10 cellular contexts compared by ENCODE assay signal in genomic region chr3:133444071-133444774, GRCh38. TPM values are rescaled to one million over a fixed set of nuclear protein-coding genes. Genes with fewer than 3 reads are reported as not detected.
A peak's percentile ranks its signal among the peaks of the same experiment; 100 is the strongest.
DNase-seq lines count a peak whose midpoint lies in the region; ATAC-seq and TF ChIP-seq lines count a peak whose summit lies in the region.
"Had no signal": no experiment of that assay in that cellular context is flagged by ENCODE, and none has a peak within 500 bp of the region (broad histone marks: within the 10 kb centered on the region; RNA-seq: fewer than 3 reads in every experiment).

No MANE protein-coding gene starts in this region.

- DNase-seq in Karpas-422: peak; percentile 82
- peak; percentile 46 to 71 for DNase-seq in SHP77 (lab: John Stamatoyannopoulos, UW)
- DNase-seq in left lung: no peak
- DNase-seq in GM19240 (ENCODE audit: insufficient read length, low spot score): no peak
- DNase-seq: heart right ventricle had no signal

- H3K4me2 ChIP-seq in DOHH2 (ENCODE audit: low read length) (peak overlapping the region; percentile 31), Karpas-422 (ENCODE audit: low read depth, low read length, poor library complexity, severe bottlenecking) (peak overlapping the region; percentile 62)

- intact Hi-C loops in left lung (cut with DNase I): no loop called here

- H3K36me3 ChIP-seq in DOHH2 (ENCODE audit: control insufficient read depth, low read length): peaks cover 13% of the 10 kb centered on the region
- no peaks in the 10 kb centered on the region for H3K36me3 ChIP-seq in Karpas-422 (ENCODE audit: insufficient read depth, low read length)
- H3K36me3 ChIP-seq in left lung: no peaks in the 10 kb centered on the region
- H3K36me3 ChIP-seq: heart right ventricle, SJCRH30 had no signal

- peak overlapping the region; percentile 67 for H3K9ac ChIP-seq in Karpas-422 (ENCODE audit: low read length)

- peaks cover 10% of the 10 kb centered on the region for H3K79me2 ChIP-seq in DOHH2 (ENCODE audit: control insufficient read depth, low read length)
- no peaks in the 10 kb centered on the region for H3K79me2 ChIP-seq in Karpas-422 (ENCODE audit: low read length)

- H3F3A ChIP-seq in DOHH2 (ENCODE audit: control insufficient read depth, insufficient read depth): peaks cover 13% of the 10 kb centered on the region

- H3K27me3 ChIP-seq in DOHH2 (ENCODE audit: control insufficient read depth, low read length) (no peaks in the 10 kb centered on the region), Karpas-422 (ENCODE audit: low read length) (no peaks in the 10 kb centered on the region), left lung (no peaks in the 10 kb centered on the region)
- H3K27me3 ChIP-seq: heart right ventricle, SJCRH30 had no signal

- TF ChIP-seq CTCF in DOHH2 (IDR thresholded peaks at IDR 0.05; ENCODE audit: low read depth, low read length, poor library complexity, severe bottlenecking) (no peak), left lung (IDR thresholded peaks at IDR 0.05) (no peak)

- H3K27ac ChIP-seq in DOHH2 (ENCODE audit: low read depth, low read length) (no peak overlapping the region), Karpas-422 (ENCODE audit: low read length) (peak overlapping the region; percentile 98), left lung (no peak overlapping the region)
- H3K27ac ChIP-seq: heart right ventricle, SJCRH30 had no signal

- ATAC-seq in left lung (peak; percentile 53), HG02884 (IDR thresholded peaks at IDR 0.05; ENCODE audit: unreplicated experiment) (no peak), GM21717 (IDR thresholded peaks at IDR 0.05; ENCODE audit: unreplicated experiment) (no peak), GM18870 (IDR thresholded peaks at IDR 0.05; ENCODE audit: unreplicated experiment) (no peak)

- H3K9me3 ChIP-seq in DOHH2 (ENCODE audit: control insufficient read depth, insufficient read depth, low read length) (peaks cover 9% of the 10 kb centered on the region; the same call in 1 of the 2 replicates), Karpas-422 (ENCODE audit: low read length) (no peaks in the 10 kb centered on the region; the same call in 1 of the 2 replicates), left lung (no peaks in the 10 kb centered on the region)
- H3K9me3 ChIP-seq: heart right ventricle had no signal

- no peak overlapping the region for H2AFZ ChIP-seq in Karpas-422 (ENCODE audit: low read length)

- H4K20me1 ChIP-seq in DOHH2 (ENCODE audit: control insufficient read depth, insufficient read depth, low read depth, low read length) (no peaks in the 10 kb centered on the region), Karpas-422 (ENCODE audit: insufficient read depth, low read depth, low read length) (no peaks in the 10 kb centered on the region)

- H3K4me3 ChIP-seq in DOHH2 (ENCODE audit: low read length): no peak overlapping the region
- H3K4me3 ChIP-seq in Karpas-422 (ENCODE audit: low read length): peak overlapping the region; percentile 39; the same call in 1 of the 2 replicates
- no peak overlapping the region for H3K4me3 ChIP-seq in left lung
- H3K4me3 ChIP-seq: heart right ventricle, SJCRH30 had no signal

- peaks cover 71% of the 10 kb centered on the region for H3K4me1 ChIP-seq in DOHH2 (ENCODE audit: control insufficient read depth, low read length)
- H3K4me1 ChIP-seq in Karpas-422 (ENCODE audit: low read length): peaks cover 80% of the 10 kb centered on the region
- peaks cover 0 to 5% of the 10 kb centered on the region in 2 donors for H3K4me1 ChIP-seq in left lung
- H3K4me1 ChIP-seq: SJCRH30 had no signal

- no peaks in the 10 kb centered on the region for H3K9me2 ChIP-seq in DOHH2 (replicated peaks; ENCODE audit: control insufficient read depth, low read length)
- no peaks in the 10 kb centered on the region for H3K9me2 ChIP-seq in Karpas-422 (replicated peaks; ENCODE audit: insufficient read depth, low read length)

RNA-seq across cellular contexts. Expression of gene BFSP2, which starts 44.4 kb away (rescaled TPM):
- total RNA-seq in Karpas-422 (2014; rRNA removed; shearing (Covaris generic); ENCODE audit: low replicate concordance): 33.1 and 44.7 TPM in 2 replicates
- not detected for total RNA-seq in left lung
- total RNA-seq: heart right ventricle, SJCRH30 had no signal

Comparison
In these comparisons a context has a peak if more than half of its experiments do, and no peak if none do; other contexts are left out.
1. DNase-seq: peak in Karpas-422 (single experiment) and SHP77 (2 of 2); none in left lung (0 of 2) and GM19240 (single experiment).
2. RNA of gene BFSP2, which starts 44.4 kb away (total RNA-seq): 33.1 to 44.7 TPM in Karpas-422; not detected in left lung; every median in the first group is over 10 times any median in the second.